ENCODE assay signal across 20 cellular contexts in genomic region chr2:157788201-157788600, GRCh38.
DNase-seq lines count a peak whose midpoint lies in the region; ATAC-seq, FAIRE-seq and TF ChIP-seq lines count a peak whose summit lies in the region.
"Had no signal": no experiment of that assay in that cellular context is flagged by ENCODE, and none has a peak within 500 bp of the region (broad histone marks: within the 10 kb centered on the region; RNA-seq: fewer than 3 reads in every experiment).

No MANE protein-coding gene starts in this region.

- H3K56ac ChIP-seq in mesendoderm (ENCODE audit: low read length) = peak overlapping the region; percentile 59

- FAIRE-seq in K562 (lab: Jason Lieb, UNC) = no peak
- FAIRE-seq: D721Med had no signal

- H3K27me3 Mint-ChIP-seq in activated CD4-positive, alpha-beta T cell treated with anti-CD3 and anti-CD28 coated beads for 36 hours = no peaks in the 10 kb centered on the region
- no peaks in the 10 kb centered on the region for H3K27me3 Mint-ChIP-seq in stimulated activated naive B cell treated with anti-CD40 and anti-IgM and Interleukin-4, amounts not matched to agents 10 μg/mL and 1 μg/mL and 100 μg/mL, for 72 hours
- H3K27me3 Mint-ChIP-seq: B cell; CD4-positive, alpha-beta memory T cell had no signal

- H2AFZ ChIP-seq in K562 (ENCODE audit: low read depth, low read length) = no peak overlapping the region

- no peak for ATAC-seq in activated CD4-positive, alpha-beta T cell treated with anti-CD3 and anti-CD28 coated beads for 36 hours
- ATAC-seq in K562 (no peak), GM21526 (IDR thresholded peaks at IDR 0.05; ENCODE audit: low FRiP score, unreplicated experiment) (no peak)
- ATAC-seq in stimulated activated naive B cell treated with anti-CD40 and anti-IgM and Interleukin-4, amounts not matched to agents 10 μg/mL and 1 μg/mL and 100 μg/mL, for 72 hours (replicated peaks) = no peak

- no peak overlapping the region for H2BK120ac ChIP-seq in mesendoderm (ENCODE audit: low read depth, low read length)

- H3K36me3 Mint-ChIP-seq in activated CD4-positive, alpha-beta T cell treated with anti-CD3 and anti-CD28 coated beads for 36 hours (ENCODE audit: low read depth) = peaks cover 9% of the 10 kb centered on the region
- peaks cover 11 to 24% of the 10 kb centered on the region in 2 donors for H3K36me3 Mint-ChIP-seq in stimulated activated naive B cell treated with anti-CD40 and anti-IgM and Interleukin-4, amounts not matched to agents 10 μg/mL and 1 μg/mL and 100 μg/mL, for 72 hours

- TF ChIP-seq CTCF in K562 (IDR thresholded peaks at IDR 0.05 in 2 of 3, conservative IDR thresholded peaks at IDR 0.05 in 1 of 3; ENCODE audit: insufficient read depth in 2 of 3, low read depth in 1 of 3, low read length in 3 of 3) = no peak

- H4K5ac ChIP-seq in mesendoderm (ENCODE audit: low read length) = no peak overlapping the region

- no peak for TF ChIP-seq RAD21 in K562 (CRISPR knock-in tag; conservative IDR thresholded peaks at IDR 0.05 in 1 of 2, IDR thresholded peaks at IDR 0.05 in 1 of 2)

- TF ChIP-seq POLR2A in K562 (conservative IDR thresholded peaks at IDR 0.05) = no peak

- TF ChIP-seq EP300 in K562 (IDR thresholded peaks at IDR 0.05; ENCODE audit: low read length) = no peak

- peaks cover 9% of the 10 kb centered on the region for H3K79me1 ChIP-seq in mesendoderm (ENCODE audit: low read length)

- H3K9me3 ChIP-seq in K562 (replicated peaks; ENCODE audit: control insufficient read depth, insufficient read depth, low read depth, low read length) = no peaks in the 10 kb centered on the region; the same call in 1 of the 2 replicates

- H2AK5ac ChIP-seq in mesendoderm (ENCODE audit: low read length) = no peak overlapping the region

- no TSS peak for BruUV-seq in K562 (replicated peaks; lab: Mats Ljungman, UMichigan)

- no peak overlapping the region for H3K4me3 Mint-ChIP-seq in activated CD4-positive, alpha-beta T cell treated with anti-CD3 and anti-CD28 coated beads for 36 hours
- H3K4me3 Mint-ChIP-seq in stimulated activated naive B cell treated with anti-CD40 and anti-IgM and Interleukin-4, amounts not matched to agents 10 μg/mL and 1 μg/mL and 100 μg/mL, for 72 hours = no peak overlapping the region
- H3K4me3 Mint-ChIP-seq: B cell; CD4-positive, alpha-beta memory T cell; H9 had no signal

- CTCF ChIA-PET in activated CD4-positive, alpha-beta T cell treated with anti-CD3 and anti-CD28 coated beads for 36 hours (lab: Charles Lee) = interaction anchor here (0.8 kb wide), 2 partner anchors 9 to 143 kb away, joined by 3 to 4 read pairs; no protein-coding TSS in a partner anchor
- CTCF ChIA-PET in K562 (lab: Yijun Ruan, JAX; ENCODE audit: low intra/inter-chr PET ratio) = no interaction called here

- H3K27me3 ChIP-seq in K562 (ENCODE audit: control insufficient read depth in 2 of 2, insufficient read depth in 2 of 2, low read length in 2 of 2) (no peaks in the 10 kb centered on the region), mesendoderm (ENCODE audit: insufficient read depth, low read length, poor library complexity) (no peaks in the 10 kb centered on the region)

- DNase-seq in activated CD4-positive, alpha-beta T cell treated with anti-CD3 and anti-CD28 coated beads for 36 hours = no peak
- no peak for DNase-seq in activated CD4-positive, alpha-beta T cell treated with anti-CD3 and anti-CD28 coated beads, Interleukin-2, amount 50 U/mL, for 48 hours
- no peak for DNase-seq in K562 (ENCODE audit: extremely low read depth in 1 of 4, low spot score in 3 of 4)
- DNase-seq in mesendoderm = no peak
- no peak for DNase-seq in stimulated activated naive B cell treated with anti-CD40 and anti-IgM and Interleukin-4, amounts not matched to agents 10 μg/mL and 1 μg/mL and 100 μg/mL, for 72 hours
- no peak for DNase-seq in NCI-H1436 treated with DMSO at 0.1 percent for 48 hours (lab: John Stamatoyannopoulos, UW)
- DNase-seq in stimulated activated CD4-positive, alpha-beta T cell treated with anti-CD3 and anti-CD28 coated beads, Interleukin-1b, Interleukin-23, amount 100 ng/mL, for 48 hours = no peak
- DNase-seq: CD4-positive, alpha-beta memory T cell; DMS79; H9; KBM-7; NCI-H1436; NCI-H2029 treated with DMSO at 0.1 percent for 48 hours; NCI-H2171 treated with DMSO at 0.1 percent for 48 hours; NCI-H748 treated with DMSO at 0.1 percent for 48 hours; RPMI8226 had no signal

- H3K9me3 Mint-ChIP-seq in activated CD4-positive, alpha-beta T cell treated with anti-CD3 and anti-CD28 coated beads for 36 hours (ENCODE audit: low read depth) = no peaks in the 10 kb centered on the region
- H3K9me3 Mint-ChIP-seq in stimulated activated naive B cell treated with anti-CD40 and anti-IgM and Interleukin-4, amounts not matched to agents 10 μg/mL and 1 μg/mL and 100 μg/mL, for 72 hours = no peaks in the 10 kb centered on the region
- H3K9me3 Mint-ChIP-seq: CD4-positive, alpha-beta memory T cell; H9 had no signal

- H3K36me3 ChIP-seq in K562 (ENCODE audit: control insufficient read depth, insufficient read depth, low read length) (peaks cover 14% of the 10 kb centered on the region; the same call in 2 of the 3 replicates), mesendoderm (ENCODE audit: control insufficient read depth, insufficient read depth, low read length) (no peaks in the 10 kb centered on the region)

- intact Hi-C loops in activated CD4-positive, alpha-beta T cell treated with anti-CD3 and anti-CD28 coated beads for 36 hours (cut with DNase I, micrococcal nuclease) = no loop called here
- intact Hi-C loops in K562 (cut with micrococcal nuclease) = no loop called here

- no peak overlapping the region for H3K4ac ChIP-seq in mesendoderm (ENCODE audit: low read depth, low read length)

- H3K79me2 ChIP-seq in K562 (ENCODE audit: control insufficient read depth, insufficient read depth, low read length) = peaks cover 3% of the 10 kb centered on the region; the same call in 1 of the 3 replicates
- H3K79me2 ChIP-seq in mesendoderm (ENCODE audit: control insufficient read depth, insufficient read depth, low read length) = no peaks in the 10 kb centered on the region

- H3K27ac ChIP-seq in K562 (ENCODE audit: extremely low read depth, low read depth, low read length) (no peak overlapping the region; the same call in 2 of the 3 replicates), mesendoderm (ENCODE audit: low read depth, low read length) (no peak overlapping the region)
- H3K27ac ChIP-seq: 22Rv1 had no signal

- no peak overlapping the region for H2BK15ac ChIP-seq in mesendoderm (replicated peaks; ENCODE audit: low read depth)

- H3K9ac ChIP-seq in K562 (ENCODE audit: insufficient read depth in 1 of 2, low read depth in 2 of 2, low read length in 2 of 2) (peak overlapping the region; percentile 47 to 69; a peak in 2 of 4 replicates), mesendoderm (ENCODE audit: low read length) (no peak overlapping the region)

- no peak overlapping the region for H2BK5ac ChIP-seq in mesendoderm (ENCODE audit: low read length)

- H3K4me1 Mint-ChIP-seq in activated CD4-positive, alpha-beta T cell treated with anti-CD3 and anti-CD28 coated beads for 36 hours = peaks cover 47% of the 10 kb centered on the region
- H3K4me1 Mint-ChIP-seq in stimulated activated naive B cell treated with anti-CD40 and anti-IgM and Interleukin-4, amounts not matched to agents 10 μg/mL and 1 μg/mL and 100 μg/mL, for 72 hours = peaks cover 7 to 21% of the 10 kb centered on the region in 2 donors
- H3K4me1 Mint-ChIP-seq: B cell had no signal

- H4K20me1 ChIP-seq in K562 (replicated peaks; ENCODE audit: control insufficient read depth, insufficient read depth, low read length) = no peaks in the 10 kb centered on the region

- no peak overlapping the region for H3K18ac ChIP-seq in mesendoderm (ENCODE audit: low read length)

- peak overlapping the region; percentile 11 for H3K27ac Mint-ChIP-seq in activated CD4-positive, alpha-beta T cell treated with anti-CD3 and anti-CD28 coated beads for 36 hours
- peak overlapping the region; percentile 0 for H3K27ac Mint-ChIP-seq in stimulated activated naive B cell treated with anti-CD40 and anti-IgM and Interleukin-4, amounts not matched to agents 10 μg/mL and 1 μg/mL and 100 μg/mL, for 72 hours
- H3K27ac Mint-ChIP-seq: B cell had no signal

- 84% methylated on average over 5 of the region's 5 CpGs for WGBS in K562 (ENCODE audit: insufficient coverage, low coverage, missing lambda C conversion rate)
- no CpG with 5 or more reads among the region's 5 CpGs for WGBS in mesendoderm (ENCODE audit: extremely low coverage, insufficient coverage, low lambda C conversion rate)

- in situ Hi-C loops in K562 (cut with MboI) = no loop called here

- H3K4me3 ChIP-seq in K562 (no peak overlapping the region), mesendoderm (ENCODE audit: low read length) (no peak overlapping the region)

- H3K4me2 ChIP-seq in K562 (ENCODE audit: insufficient read depth, low read length) = no peak overlapping the region
- no peak overlapping the region for H3K4me2 ChIP-seq in mesendoderm (ENCODE audit: low read length)

- no peaks in the 10 kb centered on the region for H3K9me1 ChIP-seq in K562 (ENCODE audit: control insufficient read depth, insufficient read depth, low read length)

- POLR2A ChIA-PET in activated CD4-positive, alpha-beta T cell treated with anti-CD3 and anti-CD28 coated beads for 36 hours (lab: Charles Lee) = no interaction called here
- POLR2A ChIA-PET in K562 (lab: Yijun Ruan, JAX) = interaction anchor here (0.9 to 2.1 kb wide), 4 partner anchors 18 to 114 kb away, joined by 3 to 5 read pairs (median 4); no protein-coding TSS in a partner anchor

- H3K4me1 ChIP-seq in K562 (replicated peaks in 1 of 2; ENCODE audit: control insufficient read depth in 2 of 2, insufficient read depth in 2 of 2, low read length in 2 of 2) (peaks cover 22 to 76% of the 10 kb centered on the region in 2 experiments), mesendoderm (ENCODE audit: control insufficient read depth, low read depth, low read length) (peaks cover 36% of the 10 kb centered on the region)

- H4K8ac ChIP-seq in mesendoderm (ENCODE audit: low read depth, low read length) = no peak overlapping the region

- H3K23ac ChIP-seq in mesendoderm (ENCODE audit: low read length) = no peak overlapping the region

TF ChIP-seq in K562, 482 proteins besides CTCF, POLR2A, EP300 and RAD21 (continues in another document):
- TF ChIP-seq BCL6 (CRISPR knock-in tag; IDR thresholded peaks at IDR 0.05) = no peak
- no peak for TF ChIP-seq TAF15 (IDR thresholded peaks at IDR 0.05; ENCODE audit: low read depth, low read length)
- TF ChIP-seq, protein P1, sequence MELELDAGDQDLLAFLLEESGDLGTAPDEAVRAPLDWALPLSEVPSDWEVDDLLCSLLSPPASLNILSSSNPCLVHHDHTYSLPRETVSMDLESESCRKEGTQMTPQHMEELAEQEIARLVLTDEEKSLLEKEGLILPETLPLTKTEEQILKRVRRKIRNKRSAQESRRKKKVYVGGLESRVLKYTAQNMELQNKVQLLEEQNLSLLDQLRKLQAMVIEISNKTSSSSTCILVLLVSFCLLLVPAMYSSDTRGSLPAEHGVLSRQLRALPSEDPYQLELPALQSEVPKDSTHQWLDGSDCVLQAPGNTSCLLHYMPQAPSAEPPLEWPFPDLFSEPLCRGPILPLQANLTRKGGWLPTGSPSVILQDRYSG (tag; conservative IDR thresholded peaks at IDR 0.05; ENCODE audit: low read depth) = no peak
- TF ChIP-seq CREB1 (IDR thresholded peaks at IDR 0.05) = no peak
- no peak for TF ChIP-seq CREB1 (CRISPR knock-in tag; IDR thresholded peaks at IDR 0.05)
